In the genomic region with DNA sequence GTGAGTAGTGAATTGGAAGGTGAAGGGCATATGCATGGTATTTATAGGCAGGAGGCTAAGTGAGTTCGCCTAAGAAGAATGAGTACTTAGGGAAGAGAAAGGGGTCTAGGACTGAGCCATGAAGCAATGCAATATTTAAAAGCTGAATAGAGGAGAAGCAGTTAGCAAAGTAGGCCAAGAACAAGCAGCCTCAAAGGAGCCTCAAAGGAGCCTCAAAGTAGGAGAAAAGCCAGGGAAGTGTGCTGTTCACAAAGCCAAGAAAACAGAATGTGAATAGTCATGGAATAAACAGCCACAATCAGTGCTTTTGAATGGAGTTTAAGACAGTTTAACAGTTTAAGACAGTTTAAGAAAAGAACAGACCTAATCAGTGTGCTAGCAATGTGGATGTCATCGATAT, we compare ENCODE assay signal across 32 cellular contexts.
"Had no signal": no experiment of that assay in that cellular context is flagged by ENCODE, and none has a peak within 500 bp of the region (broad histone marks: within the 10 kb centered on the region; RNA-seq: fewer than 3 reads in every experiment).

No MANE protein-coding gene starts in this region.

- H3K27ac Mint-ChIP-seq: activated CD4-positive, alpha-beta T cell treated with anti-CD3 and anti-CD28 coated beads, Interleukin-2, amount 10 ng/mL, durations not matched to agents 24 days and 14 days; activated CD8-positive, alpha-beta T cell treated with anti-CD3 and anti-CD28 coated beads for 36 hours; activated naive CD8-positive, alpha-beta T cell treated with anti-CD3 and anti-CD28 coated beads for 36 hours; activated T-cell treated with anti-CD3 and anti-CD28 coated beads, Interleukin-2, amount 50 U/mL, for 72 hours; activated T-helper 17 cell treated with anti-CD3 and anti-CD28 coated beads, Interleukin-2, amount 50 U/mL, for 72 hours had no signal

- H3K9me3 Mint-ChIP-seq: activated CD4-positive, alpha-beta T cell treated with anti-CD3 and anti-CD28 coated beads, Interleukin-2, amount 10 ng/mL, durations not matched to agents 24 days and 14 days; activated CD8-positive, alpha-beta T cell treated with anti-CD3 and anti-CD28 coated beads for 36 hours had no signal

- DNase-seq: activated CD4-positive, alpha-beta T cell treated with anti-CD3 and anti-CD28 coated beads, Interleukin-2, amount 10 ng/mL, durations not matched to agents 24 days and 14 days; activated CD4-positive, alpha-beta T cell treated with anti-CD3 and anti-CD28 coated beads, Interleukin-2, amount 50 U/mL, for 4 hours; activated CD8-positive, alpha-beta T cell treated with anti-CD3 and anti-CD28 coated beads for 36 hours; activated effector memory CD4-positive, alpha-beta T cell treated with anti-CD3 and anti-CD28 coated beads, Interleukin-2, amount 50 U/mL, for 16 hours; activated naive CD4-positive, alpha-beta T cell; activated naive CD4-positive, alpha-beta T cell treated with anti-CD3 and anti-CD28 coated beads, Interleukin-2, amount 50 U/mL, for 16 hours; activated naive CD8-positive, alpha-beta T cell treated with anti-CD3 and anti-CD28 coated beads for 36 hours; activated T-cell treated with anti-CD3 and anti-CD28 coated beads, Interleukin-2, amount 50 U/mL, for 1 hour; activated T-cell treated with anti-CD3 and anti-CD28 coated beads, Interleukin-2, amount 50 U/mL, for 72 hours; amniotic stem cell; aorta; brain microvascular endothelial cell; central memory CD4-positive, alpha-beta T cell; MM.1S; MV-4-11; NCI-H1092; NCI-H1436 treated with DMSO at 0.1 percent for 48 hours; NCI-H1694 treated with DMSO at 0.1 percent for 48 hours; NCI-H2029; NCI-H2107; NCI-H2171; NCI-H510A; NCI-H526; NCI-H774; Peyer's patch; RPMI8226; SW 1271; T-helper 1 cell; T-helper 2 cell; T-helper 9 cell had no signal

- H3K9ac ChIP-seq: KMS-11 had no signal

- H3K27ac ChIP-seq: brain microvascular endothelial cell, KMS-11, Peyer's patch had no signal

- ATAC-seq: activated CD8-positive, alpha-beta T cell treated with anti-CD3 and anti-CD28 coated beads for 36 hours; activated T-cell treated with anti-CD3 and anti-CD28 coated beads, Interleukin-2, amount 50 U/mL, for 72 hours; activated T-helper 17 cell treated with anti-CD3 and anti-CD28 coated beads, Interleukin-2, amount 50 U/mL, for 72 hours had no signal

- H3K4me3 ChIP-seq: Peyer's patch had no signal

- H3K4me1 ChIP-seq: Peyer's patch had no signal

- H3K36me3 ChIP-seq: brain microvascular endothelial cell, Peyer's patch had no signal

- H3K9me3 ChIP-seq: Peyer's patch had no signal

- H3K27me3 ChIP-seq: brain microvascular endothelial cell, Peyer's patch had no signal

- H3K4me3 Mint-ChIP-seq: activated CD4-positive, alpha-beta T cell treated with anti-CD3 and anti-CD28 coated beads, Interleukin-2, amount 10 ng/mL, durations not matched to agents 24 days and 14 days; activated CD8-positive, alpha-beta T cell treated with anti-CD3 and anti-CD28 coated beads for 36 hours; activated naive CD8-positive, alpha-beta T cell treated with anti-CD3 and anti-CD28 coated beads for 36 hours; activated T-cell treated with anti-CD3 and anti-CD28 coated beads, Interleukin-2, amount 50 U/mL, for 72 hours; activated T-helper 17 cell treated with anti-CD3 and anti-CD28 coated beads, Interleukin-2, amount 50 U/mL, for 72 hours had no signal

- H3K4me1 Mint-ChIP-seq: activated CD4-positive, alpha-beta T cell treated with anti-CD3 and anti-CD28 coated beads, Interleukin-2, amount 10 ng/mL, durations not matched to agents 24 days and 14 days; activated naive CD8-positive, alpha-beta T cell treated with anti-CD3 and anti-CD28 coated beads for 36 hours; activated T-helper 17 cell treated with anti-CD3 and anti-CD28 coated beads, Interleukin-2, amount 50 U/mL, for 72 hours had no signal

- H3K36me3 Mint-ChIP-seq: activated naive CD8-positive, alpha-beta T cell treated with anti-CD3 and anti-CD28 coated beads for 36 hours had no signal

- H3K4me2 ChIP-seq: KMS-11 had no signal

- H3K27me3 Mint-ChIP-seq: activated CD4-positive, alpha-beta T cell treated with anti-CD3 and anti-CD28 coated beads, Interleukin-2, amount 10 ng/mL, durations not matched to agents 24 days and 14 days; activated CD8-positive, alpha-beta T cell treated with anti-CD3 and anti-CD28 coated beads for 36 hours; activated naive CD8-positive, alpha-beta T cell treated with anti-CD3 and anti-CD28 coated beads for 36 hours; activated T-helper 17 cell treated with anti-CD3 and anti-CD28 coated beads, Interleukin-2, amount 50 U/mL, for 72 hours had no signal
